ENCODE assay signal across 8 cellular contexts in the genomic region with DNA sequence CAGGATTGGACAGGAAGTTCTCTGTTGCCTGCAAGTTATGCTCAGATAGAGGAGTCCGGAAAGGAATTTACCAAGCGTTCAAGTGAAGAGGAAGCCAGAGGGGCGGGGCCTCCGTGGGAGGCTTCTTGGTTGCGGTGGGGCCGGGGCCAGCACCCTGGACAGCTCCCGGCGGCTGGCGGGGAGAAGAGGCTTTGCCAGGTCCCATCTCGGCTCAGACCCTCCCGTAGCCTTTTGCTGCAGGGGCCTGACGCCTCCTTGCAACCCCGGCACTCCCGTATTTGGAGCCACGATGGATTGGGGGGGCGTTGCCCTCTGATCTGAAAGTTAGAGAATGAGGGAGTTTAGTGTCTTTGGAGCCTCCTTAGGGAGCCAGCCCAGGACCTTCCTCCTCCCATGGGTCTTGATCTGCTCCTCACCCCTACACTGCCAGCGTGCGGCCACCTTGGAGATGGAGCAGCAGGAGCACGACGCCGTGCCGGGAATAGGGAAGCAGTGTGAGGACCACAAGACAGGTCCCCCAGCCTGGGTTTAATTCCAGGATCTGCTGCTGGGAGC. TPM values are rescaled to one million over a fixed set of nuclear protein-coding genes. Genes with fewer than 3 reads are reported as not detected.
DNase-seq lines count a peak whose midpoint lies in the region; ATAC-seq and TF ChIP-seq lines count a peak whose summit lies in the region.

No MANE protein-coding gene starts in this region.

- DNase-seq in AG08395 (ENCODE audit: low spot score) (peak; percentile 89), GM20000 (ENCODE audit: low spot score) (peak; percentile 90), KG1 (lab: John Stamatoyannopoulos, UW) (peak; percentile 43), naive B cell (peak; percentile 40), NCI-H128 (lab: John Stamatoyannopoulos, UW; ENCODE audit: unreplicated experiment) (no peak)
- peak; percentile 17 to 37 for DNase-seq in activated CD4-positive, alpha-beta T cell treated with anti-CD3 and anti-CD28 coated beads, Interleukin-2, amount 50 U/mL, for 24 hours (ENCODE audit: low read depth in 1 of 2, low spot score in 1 of 2)
- DNase-seq in effector memory CD4-positive, alpha-beta T cell, result peak in 2 of 3 donors; percentile 12 to 18

- no peaks in the 10 kb centered on the region for H3K9me3 ChIP-seq in effector memory CD4-positive, alpha-beta T cell (ENCODE audit: control insufficient read depth, low read length)

- peaks cover 8 to 23% (median 11%) of the 10 kb centered on the region in 3 donors for H3K4me1 Mint-ChIP-seq in naive B cell
- peaks cover 16% of the 10 kb centered on the region for H3K4me1 Mint-ChIP-seq in stimulated activated memory B cell treated with anti-CD40 and anti-IgM and Interleukin-4, amounts not matched to agents 10 μg/mL and 1 μg/mL and 100 μg/mL, for 72 hours

- H3K36me3 Mint-ChIP-seq in naive B cell, result peaks cover 0 to 22% of the 10 kb centered on the region in 2 donors
- H3K36me3 Mint-ChIP-seq in stimulated activated memory B cell treated with anti-CD40 and anti-IgM and Interleukin-4, amounts not matched to agents 10 μg/mL and 1 μg/mL and 100 μg/mL, for 72 hours, result peaks cover 6% of the 10 kb centered on the region

- peak overlapping the region in 1 of 6 donors; percentile 32 for H3K27ac Mint-ChIP-seq in naive B cell
- no peak overlapping the region for H3K27ac Mint-ChIP-seq in stimulated activated memory B cell treated with anti-CD40 and anti-IgM and Interleukin-4, amounts not matched to agents 10 μg/mL and 1 μg/mL and 100 μg/mL, for 72 hours

- peaks cover 57 to 83% (median 82%) of the 10 kb centered on the region in 3 donors for H3K27me3 Mint-ChIP-seq in naive B cell
- H3K27me3 Mint-ChIP-seq in stimulated activated memory B cell treated with anti-CD40 and anti-IgM and Interleukin-4, amounts not matched to agents 10 μg/mL and 1 μg/mL and 100 μg/mL, for 72 hours, result peaks cover 90% of the 10 kb centered on the region

- no peak overlapping the region for H3K4me3 ChIP-seq in effector memory CD4-positive, alpha-beta T cell (ENCODE audit: insufficient read depth, low read depth, low read length, poor library complexity, severe bottlenecking)

- TF ChIP-seq CTCF in GM20000 (IDR thresholded peaks at IDR 0.05; ENCODE audit: extremely low read depth, missing control alignments), result no peak

- ATAC-seq in naive B cell (ENCODE audit: low read depth in 2 of 2), result peak; percentile 48 to 56
- peak; percentile 61 for ATAC-seq in stimulated activated memory B cell treated with anti-CD40 and anti-IgM and Interleukin-4, amounts not matched to agents 10 μg/mL and 1 μg/mL and 100 μg/mL, for 72 hours

- no peaks in the 10 kb centered on the region for H3K4me1 ChIP-seq in effector memory CD4-positive, alpha-beta T cell (ENCODE audit: control insufficient read depth, insufficient read depth, low read length, poor library complexity, severe bottlenecking)

- no peaks in the 10 kb centered on the region for H3K36me3 ChIP-seq in effector memory CD4-positive, alpha-beta T cell (ENCODE audit: control insufficient read depth, insufficient read depth, low read length)

- no peak overlapping the region for H3K27ac ChIP-seq in effector memory CD4-positive, alpha-beta T cell (ENCODE audit: insufficient read depth, low read length, poor library complexity, severe bottlenecking)

- H3K27me3 ChIP-seq in effector memory CD4-positive, alpha-beta T cell (replicated peaks; ENCODE audit: control insufficient read depth, insufficient read depth, low read length, poor library complexity, severe bottlenecking), result peaks cover 11% of the 10 kb centered on the region

- H3K9me3 Mint-ChIP-seq in naive B cell, result peaks cover 0 to 17% (median 5%) of the 10 kb centered on the region in 7 donors
- H3K9me3 Mint-ChIP-seq in stimulated activated memory B cell treated with anti-CD40 and anti-IgM and Interleukin-4, amounts not matched to agents 10 μg/mL and 1 μg/mL and 100 μg/mL, for 72 hours, result peaks cover 10% of the 10 kb centered on the region

- no peak overlapping the region for H3K4me3 Mint-ChIP-seq in naive B cell
- H3K4me3 Mint-ChIP-seq in stimulated activated memory B cell treated with anti-CD40 and anti-IgM and Interleukin-4, amounts not matched to agents 10 μg/mL and 1 μg/mL and 100 μg/mL, for 72 hours, result no peak overlapping the region

RNA-seq across cellular contexts. Expression of gene SLC18A3, which starts 3.1 kb away (rescaled TPM):
- polyA plus RNA-seq in naive B cell (ENCODE audit: low read depth in 6 of 6), result not detected

RNA-seq across cellular contexts. Expression of gene CHAT, which starts 6.8 kb away (rescaled TPM):
- polyA plus RNA-seq in naive B cell (ENCODE audit: low read depth in 6 of 6), result not detected
